Comparison of ENCODE assay signal across 21 cellular contexts in the genomic region with DNA sequence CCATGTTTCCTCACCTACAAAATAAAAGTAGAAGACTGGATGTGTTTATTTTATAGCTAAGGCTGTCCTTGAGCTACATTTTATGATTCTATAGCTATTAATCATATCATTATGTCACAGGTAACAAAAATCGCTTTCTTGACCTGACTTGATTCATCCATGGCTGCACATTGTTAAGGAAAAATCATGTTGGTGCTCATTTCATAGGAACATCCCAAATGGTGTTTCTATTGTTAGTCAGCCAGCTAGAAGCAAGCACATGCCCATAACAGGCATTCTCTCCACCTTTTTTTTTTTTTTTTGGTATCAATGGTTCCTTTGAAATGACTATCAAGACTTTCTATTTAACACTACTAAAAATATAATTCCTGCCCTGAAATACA. TPM values are rescaled to one million over a fixed set of nuclear protein-coding genes. Genes with fewer than 3 reads are reported as not detected.
"Had no signal": no experiment of that assay in that cellular context is flagged by ENCODE, and none has a peak within 500 bp of the region (broad histone marks: within the 10 kb centered on the region; RNA-seq: fewer than 3 reads in every experiment).

No MANE protein-coding gene starts in this region.

- H3K4me1 ChIP-seq: left ventricle myocardium inferior, right atrium auricular region, right lobe of liver, tibial nerve, uterus had no signal

- FAIRE-seq: islet of Langerhans had no signal

- DNase-seq: immature natural killer cell; left ventricle myocardium inferior; midbrain; mucosa of descending colon; naive thymus-derived CD4-positive, alpha-beta T cell; ovary; right lobe of liver; stimulated activated CD4-positive, alpha-beta T cell treated with anti-CD3 and anti-CD28 coated beads, Interleukin-1b, Interleukin-23, amount 100 ng/mL, for 48 hours; stimulated activated CD4-positive, alpha-beta T cell treated with anti-CD3 and anti-CD28 coated beads, Interleukin-2, amount 100 ng/mL, for 48 hours; stimulated activated CD4-positive, alpha-beta T cell treated with anti-CD3 and anti-CD28 coated beads, Interleukin-4, amount 100 ng/mL, for 4 hours; stimulated activated CD8-positive, alpha-beta memory T cell treated with anti-CD3 and anti-CD28 coated beads, Interleukin-4, amount 100 ng/mL, for 48 hours; stimulated activated naive CD4-positive, alpha-beta T cell treated with Interleukin-2 at 50 U/mL for 16 hours; stimulated activated naive CD8-positive, alpha-beta T cell treated with anti-CD3 and anti-CD28 coated beads, Interleukin-15, amount 100 ng/mL, for 72 hours; uterus had no signal

- H3K4me2 ChIP-seq: smooth muscle cell had no signal

- H3K27ac ChIP-seq: left ventricle myocardium inferior, ovary, right atrium auricular region, right lobe of liver, tibial nerve, uterus had no signal

- H3K9me3 ChIP-seq: left ventricle myocardium inferior, mucosa of descending colon, ovary, right atrium auricular region, right lobe of liver, tibial nerve, uterus had no signal

- H3K4me3 ChIP-seq: left ventricle myocardium inferior, lung, mucosa of descending colon, ovary, right atrium auricular region, right lobe of liver, smooth muscle cell, tibial nerve, uterus had no signal

- H3K27me3 ChIP-seq: ovary, right atrium auricular region, right lobe of liver, tibial nerve, uterus had no signal

- ATAC-seq: mucosa of descending colon; naive thymus-derived CD4-positive, alpha-beta T cell; right lobe of liver had no signal

- H3K36me3 ChIP-seq: left ventricle myocardium inferior, ovary, right atrium auricular region, right lobe of liver, tibial nerve, uterus had no signal

RNA-seq across cellular contexts. Expression of gene PTHLH, which starts 45.3 kb away (rescaled TPM):
- total RNA-seq: mesenteric fat pad; naive thymus-derived CD4-positive, alpha-beta T cell; natural killer cell treated with Interleukin-12 subunit alpha and Interleukin-12 subunit beta and Interleukin-15 and Interleukin-18, amount 100 ng/mL, for 72 hours; right lobe of liver had no signal
- polyA plus RNA-seq: immature natural killer cell; naive thymus-derived CD4-positive, alpha-beta T cell had no signal
